ENCODE assay signal across 13 cellular contexts in genomic region chr11:14179126-14179820, GRCh38.
DNase-seq lines count a peak whose midpoint lies in the region; ATAC-seq and TF ChIP-seq lines count a peak whose summit lies in the region.
"Had no signal": no experiment of that assay in that cellular context is flagged by ENCODE, and none has a peak within 500 bp of the region (broad histone marks: within the 10 kb centered on the region; RNA-seq: fewer than 3 reads in every experiment).

No MANE protein-coding gene starts in this region.

- H3K4me1 ChIP-seq in esophagus muscularis mucosa, result peaks cover 0 to 2% (median under 1%) of the 10 kb centered on the region in 4 donors

- H3K9me3 ChIP-seq in esophagus muscularis mucosa, result no peaks in the 10 kb centered on the region

- intact Hi-C loops in esophagus muscularis mucosa (cut with DNase I), result no loop called here
- intact Hi-C loops in natural killer cell (cut with micrococcal nuclease), result no loop called here

- ATAC-seq in HG02938 (IDR thresholded peaks at IDR 0.05; ENCODE audit: unreplicated experiment) (no peak), natural killer cell (no peak)

- H3K4me1 Mint-ChIP-seq in nephron (peaks cover 28% of the 10 kb centered on the region), natural killer cell (no peaks in the 10 kb centered on the region)

- no peak for TF ChIP-seq EP300 in esophagus muscularis mucosa (IDR thresholded peaks at IDR 0.05)

- TF ChIP-seq CTCF in esophagus muscularis mucosa (IDR thresholded peaks at IDR 0.05) (no peak), nephron (IDR thresholded peaks at IDR 0.05; ENCODE audit: unreplicated experiment in 3 of 3) (no peak), natural killer cell (IDR thresholded peaks at IDR 0.05) (no peak)

- DNase-seq in EH (ENCODE audit: low read depth), result peak; percentile 72
- DNase-seq in M059J (ENCODE audit: low read depth), result peak; percentile 20
- DNase-seq in esophagus muscularis mucosa (ENCODE audit: extremely low spot score), result peak; percentile 39
- no peak for DNase-seq in cerebellar cortex (ENCODE audit: low spot score)
- DNase-seq in natural killer cell, result no peak
- DNase-seq: activated CD4-positive, alpha-beta T cell treated with anti-CD3 and anti-CD28 coated beads, Interleukin-2, amount 50 U/mL, for 4 hours; CD8-positive, alpha-beta memory T cell; NCI-H1092 treated with DMSO at 0.1 percent for 48 hours; NCI-H510A treated with DMSO at 0.1 percent for 48 hours; RPMI8226 had no signal

- H3K9me3 Mint-ChIP-seq in nephron, result peaks cover 8% of the 10 kb centered on the region
- H3K9me3 Mint-ChIP-seq in natural killer cell, result no peaks in the 10 kb centered on the region
- H3K9me3 Mint-ChIP-seq: CD8-positive, alpha-beta memory T cell had no signal

- WGBS in esophagus muscularis mucosa, result 85% methylated on average over 4 of the region's 4 CpGs

- no peak overlapping the region for H3K4me3 ChIP-seq in esophagus muscularis mucosa
- H3K4me3 ChIP-seq: lung had no signal

- H3K27me3 ChIP-seq in esophagus muscularis mucosa, result no peaks in the 10 kb centered on the region

- no peaks in the 10 kb centered on the region for H3K36me3 ChIP-seq in esophagus muscularis mucosa

- TF ChIP-seq POLR2A in esophagus muscularis mucosa (IDR thresholded peaks at IDR 0.05; ENCODE audit: low read depth), result no peak

- H3K36me3 Mint-ChIP-seq in nephron (ENCODE audit: low read depth) (peaks cover 3% of the 10 kb centered on the region), natural killer cell (no peaks in the 10 kb centered on the region)

- H3K27ac ChIP-seq in esophagus muscularis mucosa (replicated peaks in 1 of 4), result no peak overlapping the region

- H3K27ac Mint-ChIP-seq in nephron (peak overlapping the region in 2 of 3 experiments; percentile 29 to 56), natural killer cell (no peak overlapping the region)
- H3K27ac Mint-ChIP-seq: CD8-positive, alpha-beta memory T cell had no signal

- H3K4me3 Mint-ChIP-seq in nephron (no peak overlapping the region), natural killer cell (no peak overlapping the region)
- H3K4me3 Mint-ChIP-seq: CD8-positive, alpha-beta memory T cell had no signal

- H3K27me3 Mint-ChIP-seq in nephron (ENCODE audit: low read depth) (no peaks in the 10 kb centered on the region), natural killer cell (ENCODE audit: low read depth in 2 of 2) (peaks cover 15 to 26% of the 10 kb centered on the region in 2 donors)

Comparison
In these comparisons a context has a peak if more than half of its experiments do, and no peak if none do; other contexts are left out.
1. DNase-seq: peak in EH (single experiment), M059J (single experiment) and esophagus muscularis mucosa (single experiment); none in cerebellar cortex (single experiment) and natural killer cell (single experiment).
2. H3K27ac Mint-ChIP-seq: peak in nephron (2 of 3); none in natural killer cell (0 of 2).